Comparison of ENCODE assay signal across 24 cellular contexts in genomic region chr5:172890659-172891058, GRCh38. TPM values are rescaled to one million over a fixed set of nuclear protein-coding genes. Genes with fewer than 3 reads are reported as not detected.
DNase-seq lines count a peak whose midpoint lies in the region; ATAC-seq and TF ChIP-seq lines count a peak whose summit lies in the region.
"Had no signal": no experiment of that assay in that cellular context is flagged by ENCODE, and none has a peak within 500 bp of the region (broad histone marks: within the 10 kb centered on the region; RNA-seq: fewer than 3 reads in every experiment).

No MANE protein-coding gene starts in this region.

- H3K27ac Mint-ChIP-seq in CD14-positive monocyte, result peak overlapping the region in 1 of 7 donors; percentile 15
- H3K27ac Mint-ChIP-seq: activated CD4-positive, alpha-beta memory T cell treated with anti-CD3 and anti-CD28 coated beads, Interleukin-2, amount 10 ng/mL, durations not matched to agents 7 days and 5 days had no signal

- H3K27me3 ChIP-seq in heart left ventricle, result no peaks in the 10 kb centered on the region
- H3K27me3 ChIP-seq in gastroesophageal sphincter, result no peaks in the 10 kb centered on the region
- H3K27me3 ChIP-seq in prostate gland (replicated peaks; ENCODE audit: insufficient read depth), result no peaks in the 10 kb centered on the region
- H3K27me3 ChIP-seq in aorta (ENCODE audit: control insufficient read depth in 1 of 2, insufficient read depth in 2 of 2, low read length in 1 of 2), result no peaks in the 10 kb centered on the region
- H3K27me3 ChIP-seq: foreskin keratinocyte, pancreas, suprapubic skin had no signal

- H3K4me1 Mint-ChIP-seq in CD14-positive monocyte, result peaks cover 30% of the 10 kb centered on the region
- H3K4me1 Mint-ChIP-seq: activated CD4-positive, alpha-beta memory T cell treated with anti-CD3 and anti-CD28 coated beads, Interleukin-2, amount 10 ng/mL, durations not matched to agents 7 days and 5 days had no signal

- no peak overlapping the region for H3K4me3 ChIP-seq in heart left ventricle
- H3K4me3 ChIP-seq in gastroesophageal sphincter, result no peak overlapping the region
- no peak overlapping the region for H3K4me3 ChIP-seq in prostate gland
- no peak overlapping the region for H3K4me3 ChIP-seq in aorta (ENCODE audit: low read length in 2 of 2)
- H3K4me3 ChIP-seq: pancreas, suprapubic skin had no signal

- H3K9me3 ChIP-seq in heart left ventricle (no peaks in the 10 kb centered on the region), gastroesophageal sphincter (no peaks in the 10 kb centered on the region), prostate gland (no peaks in the 10 kb centered on the region), aorta (ENCODE audit: control insufficient read depth, low read length) (no peaks in the 10 kb centered on the region)
- H3K9me3 ChIP-seq: pancreas, suprapubic skin had no signal

- H3K27me3 Mint-ChIP-seq in CD14-positive monocyte (ENCODE audit: low read depth in 3 of 3), result peaks cover 0 to 7% (median 2%) of the 10 kb centered on the region in 3 donors
- H3K27me3 Mint-ChIP-seq: activated CD4-positive, alpha-beta memory T cell treated with anti-CD3 and anti-CD28 coated beads, Interleukin-2, amount 10 ng/mL, durations not matched to agents 7 days and 5 days; memory B cell; naive B cell had no signal

- 67 to 80% (median 75%) methylated on average over 1 to 6 of the region's 6 CpGs for WGBS in heart left ventricle, 4 donors
- 83% methylated on average over 1 of the region's 6 CpGs; no CpG with 5 or more reads in 1 of the 2 donors for WGBS in gastroesophageal sphincter (ENCODE audit: low coverage in 1 of 2), 2 donors
- 90% methylated on average over 6 of the region's 6 CpGs for WGBS in prostate gland
- 66 to 80% methylated on average over 6 of the region's 6 CpGs for WGBS in aorta, 2 donors

- TF ChIP-seq POLR2A in heart left ventricle (IDR thresholded peaks at IDR 0.05) (no peak), gastroesophageal sphincter (IDR thresholded peaks at IDR 0.05) (no peak), prostate gland (IDR thresholded peaks at IDR 0.05) (no peak)

- peaks cover 0 to 25% (median 12%) of the 10 kb centered on the region in 9 donors for H3K36me3 ChIP-seq in heart left ventricle
- H3K36me3 ChIP-seq in gastroesophageal sphincter, result peaks cover 0 to 11% of the 10 kb centered on the region in 2 donors
- peaks cover 0 to 6% of the 10 kb centered on the region in 2 donors for H3K36me3 ChIP-seq in prostate gland
- H3K36me3 ChIP-seq in aorta (ENCODE audit: control insufficient read depth in 1 of 2, insufficient read depth in 2 of 2, low read length in 1 of 2), result no peaks in the 10 kb centered on the region

- peaks cover 0 to 2% (median 0%) of the 10 kb centered on the region in 7 donors for H3K9me3 Mint-ChIP-seq in CD14-positive monocyte
- H3K9me3 Mint-ChIP-seq: activated CD4-positive, alpha-beta memory T cell treated with anti-CD3 and anti-CD28 coated beads, Interleukin-2, amount 10 ng/mL, durations not matched to agents 7 days and 5 days; memory B cell; naive B cell had no signal

- intact Hi-C loops in heart left ventricle (cut with DNase I), result loop anchor here in 2 of 10 donors (2.0 to 10.0 kb wide), 2 partner anchors 18 to 116 kb away; partner anchors contain the start of gene DUSP1 (in 1 of the 2)
- intact Hi-C loops in cardiac septum (cut with DNase I), result no loop called here
- intact Hi-C loops in prostate gland (cut with DNase I), result no loop called here
- intact Hi-C loops in aorta (cut with DNase I), result no loop called here
- intact Hi-C loops in CD14-positive monocyte (cut with micrococcal nuclease), result no loop called here

- H3K27ac ChIP-seq in heart left ventricle (peak overlapping the region in 11 of 12 donors; percentile 3 to 93 (median 85)), gastroesophageal sphincter (peak overlapping the region; percentile 85 to 96 (median 94)), prostate gland (peak overlapping the region; percentile 57 to 58), aorta (ENCODE audit: low read depth in 1 of 2, low read length in 2 of 2) (peak overlapping the region; percentile 93 to 95)
- H3K27ac ChIP-seq: foreskin keratinocyte, suprapubic skin had no signal

- peaks cover 50 to 52% of the 10 kb centered on the region in 2 donors for H3K36me3 Mint-ChIP-seq in CD14-positive monocyte

- TF ChIP-seq CTCF in heart left ventricle (IDR thresholded peaks at IDR 0.05) (no peak), gastroesophageal sphincter (IDR thresholded peaks at IDR 0.05) (no peak), prostate gland (IDR thresholded peaks at IDR 0.05) (no peak), CD14-positive monocyte (IDR thresholded peaks at IDR 0.05) (no peak)

- DNase-seq in heart left ventricle, result peak in 1 of 5 donors; percentile 17
- no peak for DNase-seq in cardiac septum (ENCODE audit: low spot score)
- no peak for DNase-seq in prostate gland (ENCODE audit: low spot score)
- DNase-seq in aorta, result no peak
- no peak for DNase-seq in kidney tubule cell (ENCODE audit: low spot score)
- DNase-seq in CD14-positive monocyte (ENCODE audit: low spot score), result no peak
- DNase-seq: activated CD4-positive, alpha-beta memory T cell treated with anti-CD3 and anti-CD28 coated beads, Interleukin-2, amount 10 ng/mL, durations not matched to agents 7 days and 5 days; activated gamma-delta T cell; amygdala; C1 segment of cervical spinal cord; Calu3; central memory CD4-positive, alpha-beta T cell; foreskin keratinocyte; naive B cell; NCI-H1694; NCI-H2171; NCI-H524; SW 1271 had no signal

- ATAC-seq in heart left ventricle, result no peak
- ATAC-seq in gastroesophageal sphincter, result no peak
- no peak for ATAC-seq in aorta (ENCODE audit: low FRiP score)
- ATAC-seq in GM21717 (IDR thresholded peaks at IDR 0.05; ENCODE audit: unreplicated experiment), result no peak
- ATAC-seq: foreskin keratinocyte, HCT116, pancreas had no signal

- no peak for TF ChIP-seq EP300 in gastroesophageal sphincter (IDR thresholded peaks at IDR 0.05)

- H3K4me3 Mint-ChIP-seq in CD14-positive monocyte, result no peak overlapping the region
- H3K4me3 Mint-ChIP-seq: activated CD4-positive, alpha-beta memory T cell treated with anti-CD3 and anti-CD28 coated beads, Interleukin-2, amount 10 ng/mL, durations not matched to agents 7 days and 5 days; memory B cell; naive B cell had no signal

- H3K4me1 ChIP-seq in heart left ventricle (peaks cover 3 to 63% (median 47%) of the 10 kb centered on the region in 12 donors), gastroesophageal sphincter (peaks cover 12 to 81% (median 45%) of the 10 kb centered on the region in 3 donors), prostate gland (replicated peaks) (no peaks in the 10 kb centered on the region), aorta (ENCODE audit: control insufficient read depth in 1 of 2, insufficient read depth in 2 of 2, low read length in 2 of 2) (peaks cover 2 to 4% of the 10 kb centered on the region in 2 donors)
- H3K4me1 ChIP-seq: foreskin keratinocyte had no signal

RNA-seq across cellular contexts. Expression of gene ERGIC1, which starts 56.6 kb away (rescaled TPM):
- total RNA-seq in heart left ventricle, result 100 to 1,000 TPM in 1 of 9 donors, 10 to 100 TPM in 8; 67.0 to 109 (median 84.9) TPM
- polyA plus RNA-seq in heart left ventricle, result 100 to 1,000 TPM in 1 of 2 donors, 10 to 100 TPM in 1; 66.6 to 115 TPM
- total RNA-seq in cardiac septum, result 76.9 TPM
- 100 to 1,000 TPM; 116 to 172 (median 144) TPM for total RNA-seq in gastroesophageal sphincter
- 100 to 1,000 TPM; 228 to 380 TPM for total RNA-seq in prostate gland
- 100 to 1,000 TPM; 135 to 170 TPM for total RNA-seq in aorta
- polyA plus RNA-seq in aorta, result 100 to 1,000 TPM; 122 to 125 TPM
- 10 to 100 TPM; 28.3 to 34.1 TPM for polyA plus RNA-seq in CD14-positive monocyte
